In the genomic region with DNA sequence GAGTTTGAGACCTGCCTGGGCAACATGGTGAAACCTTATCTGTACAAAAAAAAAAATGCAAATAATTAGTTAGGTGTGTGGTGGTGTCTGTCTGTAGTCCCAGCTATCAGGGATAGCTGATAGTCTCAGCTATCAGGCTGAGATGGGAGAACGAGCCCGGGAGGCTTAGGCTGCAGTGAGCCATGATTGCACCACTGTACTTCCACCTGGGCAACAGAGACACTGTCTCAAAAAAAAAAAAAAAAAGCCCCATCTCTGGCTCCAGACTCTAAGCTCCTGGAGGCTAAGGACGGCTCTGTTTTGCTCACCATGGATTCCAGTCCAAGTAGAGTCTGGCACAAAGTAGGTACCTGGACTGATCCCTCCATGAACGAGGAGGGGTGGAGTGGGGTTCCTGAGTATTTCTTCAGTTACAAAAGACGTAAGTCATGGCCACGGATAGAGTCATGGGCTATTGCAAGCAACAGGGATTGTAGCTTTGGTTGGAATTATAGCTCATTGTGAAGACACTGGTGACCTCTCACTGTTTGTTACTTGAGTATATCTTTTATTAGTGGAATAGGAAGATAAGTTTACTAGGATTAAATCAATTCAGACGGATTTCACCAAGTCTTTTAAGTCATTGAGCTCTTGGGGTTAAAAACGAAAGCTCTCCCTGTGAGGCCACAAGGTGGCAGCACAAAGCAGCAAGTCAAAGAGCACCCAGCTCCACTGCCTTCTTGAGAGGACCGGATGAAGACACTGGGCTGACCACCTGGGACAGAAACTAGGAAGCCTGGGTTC, we compare ENCODE assay signal across 8 cellular contexts. TPM values are rescaled to one million over a fixed set of nuclear protein-coding genes. Genes with fewer than 3 reads are reported as not detected.
DNase-seq lines count a peak whose midpoint lies in the region; ATAC-seq and TF ChIP-seq lines count a peak whose summit lies in the region.

No MANE protein-coding gene starts in this region.

- WGBS in heart right ventricle, 2 donors, result 36 to 41% methylated on average over 9 of the region's 9 CpGs
- WGBS in prostate gland, result 41% methylated on average over 9 of the region's 9 CpGs

- H3K9me3 Mint-ChIP-seq in CD8-positive, alpha-beta T cell, result no peaks in the 10 kb centered on the region
- H3K9me3 Mint-ChIP-seq in T-cell, result no peaks in the 10 kb centered on the region

- H3K4me1 ChIP-seq in CD8-positive, alpha-beta T cell (ENCODE audit: insufficient read depth, low read length), result peaks cover under 1% of the 10 kb centered on the region
- H3K4me1 ChIP-seq in heart right ventricle (peaks cover 0 to 10% (median 0%) of the 10 kb centered on the region in 9 donors), prostate gland (replicated peaks) (no peaks in the 10 kb centered on the region)

- CTCF ChIA-PET in CD8-positive, alpha-beta T cell (lab: Charles Lee), result interaction anchor here (0.6 to 3.5 kb wide), 23 partner anchors 9 to 1657 kb away, joined by 3 to 67 read pairs (median 4); a partner anchor contains a TSS
- CTCF ChIA-PET in T-cell (lab: Charles Lee), result interaction anchor here (0.6 to 3.3 kb wide), 24 partner anchors 11 to 882 kb away, joined by 3 to 38 read pairs (median 3); a partner anchor contains a TSS

- H3K27me3 ChIP-seq in CD8-positive, alpha-beta T cell (ENCODE audit: insufficient read depth, low read length), result no peaks in the 10 kb centered on the region
- no peaks in the 10 kb centered on the region for H3K27me3 ChIP-seq in heart right ventricle
- no peaks in the 10 kb centered on the region for H3K27me3 ChIP-seq in prostate gland (replicated peaks; ENCODE audit: insufficient read depth)

- H3K4me1 Mint-ChIP-seq in CD8-positive, alpha-beta T cell (ENCODE audit: low read depth), result peaks cover 6% of the 10 kb centered on the region
- peaks cover 12 to 14% (median 13%) of the 10 kb centered on the region in 3 donors for H3K4me1 Mint-ChIP-seq in T-cell

- no peak overlapping the region for H3K27ac Mint-ChIP-seq in CD8-positive, alpha-beta T cell
- no peak overlapping the region for H3K27ac Mint-ChIP-seq in T-cell

- ATAC-seq in CD8-positive, alpha-beta T cell, result peak; percentile 65
- ATAC-seq in GM21619 (IDR thresholded peaks at IDR 0.05; ENCODE audit: unreplicated experiment), result peak; percentile 77
- peak; percentile 53 to 72 (median 60) for ATAC-seq in T-cell (replicated peaks in 1 of 4)
- peak in 7 of 8 donors; percentile 71 to 85 (median 77) for ATAC-seq in heart right ventricle
- ATAC-seq in GM19023 (IDR thresholded peaks at IDR 0.05; ENCODE audit: unreplicated experiment), result no peak

- TF ChIP-seq POLR2A in prostate gland (IDR thresholded peaks at IDR 0.05), result no peak

- DNase-seq in CD8-positive, alpha-beta T cell, result peak; percentile 36 to 64 (median 43)
- DNase-seq in NCI-H1417 (lab: John Stamatoyannopoulos, UW), result peak; percentile 46 to 88 (median 69)
- peak; percentile 10 to 66 (median 50) for DNase-seq in T-cell
- peak; percentile 58 for DNase-seq in amniotic stem cell (lab: John Stamatoyannopoulos, UW)
- peak; percentile 52 to 69 for DNase-seq in heart right ventricle
- peak; percentile 57 for DNase-seq in prostate gland (ENCODE audit: low spot score)

- no peak overlapping the region for H3K27ac ChIP-seq in CD8-positive, alpha-beta T cell (ENCODE audit: low read depth, low read length)
- H3K27ac ChIP-seq in heart right ventricle (no peak overlapping the region), prostate gland (no peak overlapping the region)

- no peaks in the 10 kb centered on the region for H3K36me3 Mint-ChIP-seq in CD8-positive, alpha-beta T cell
- no peaks in the 10 kb centered on the region for H3K36me3 Mint-ChIP-seq in T-cell

- POLR2A ChIA-PET in CD8-positive, alpha-beta T cell (lab: Charles Lee), result interaction anchor here (1.2 kb wide), 1 partner anchor 51 kb away, joined by 7 read pairs; no protein-coding TSS in a partner anchor
- POLR2A ChIA-PET in T-cell (lab: Charles Lee), result interaction anchor here (0.6 to 0.8 kb wide), 3 partner anchors 27 to 1134 kb away, joined by 3 to 6 read pairs (median 5); no protein-coding TSS in a partner anchor

- no peak overlapping the region for H3K4me3 ChIP-seq in CD8-positive, alpha-beta T cell (ENCODE audit: low read depth, low read length)
- H3K4me3 ChIP-seq in heart right ventricle (peak overlapping the region in 1 of 10 donors; percentile 24), prostate gland (no peak overlapping the region)

- peaks cover 5% of the 10 kb centered on the region for H3K27me3 Mint-ChIP-seq in CD8-positive, alpha-beta T cell (ENCODE audit: low read depth)
- peaks cover 2 to 5% of the 10 kb centered on the region in 2 donors for H3K27me3 Mint-ChIP-seq in T-cell

- H3K9me3 ChIP-seq in CD8-positive, alpha-beta T cell (ENCODE audit: low read length), result no peaks in the 10 kb centered on the region
- H3K9me3 ChIP-seq in heart right ventricle (no peaks in the 10 kb centered on the region), prostate gland (no peaks in the 10 kb centered on the region)

- no peak overlapping the region for H3K4me3 Mint-ChIP-seq in CD8-positive, alpha-beta T cell
- no peak overlapping the region for H3K4me3 Mint-ChIP-seq in T-cell

- intact Hi-C loops in CD8-positive, alpha-beta T cell (cut with DNase I, micrococcal nuclease), result loop anchor here (1.0 kb wide), 1 partner anchor 52 kb away; no protein-coding TSS in a partner anchor
- intact Hi-C loops in heart right ventricle (cut with DNase I), result loop anchor here in 2 of 10 donors (2.0 kb wide), 2 partner anchors 52 to 58 kb away; a partner anchor contains a TSS
- intact Hi-C loops in prostate gland (cut with DNase I), result no loop called here

- no peaks in the 10 kb centered on the region for H3K36me3 ChIP-seq in CD8-positive, alpha-beta T cell (ENCODE audit: insufficient read depth, low read length)
- H3K36me3 ChIP-seq in heart right ventricle (no peaks in the 10 kb centered on the region), prostate gland (no peaks in the 10 kb centered on the region)

- peak; percentile 76 for TF ChIP-seq CTCF in CD8-positive, alpha-beta T cell (IDR thresholded peaks at IDR 0.05)
- peak; percentile 61 to 90 (median 85) for TF ChIP-seq CTCF in heart right ventricle (IDR thresholded peaks at IDR 0.05)
- peak; percentile 43 to 78 (median 67) for TF ChIP-seq CTCF in prostate gland (IDR thresholded peaks at IDR 0.05)

RNA-seq across cellular contexts. Expression of a gene that starts 35.6 kb away (rescaled TPM):
- total RNA-seq in CD8-positive, alpha-beta T cell, result not detected
- total RNA-seq in T-cell, result not detected
- under 1 TPM in 1 of 10 donors, not detected in 9; 0.37 TPM for total RNA-seq in heart right ventricle
- under 1 TPM in 1 of 2 donors, not detected in 1; 0.03 TPM for polyA plus RNA-seq in heart right ventricle
- total RNA-seq in prostate gland, result 1 to 10 TPM; 2.4 to 5.4 TPM

RNA-seq across cellular contexts. Expression of a gene that starts 53.9 kb away (rescaled TPM):
- total RNA-seq in CD8-positive, alpha-beta T cell, result not detected
- total RNA-seq in T-cell (not detected), heart right ventricle (not detected), prostate gland (under 1 TPM in 1 of 2 donors, not detected in 1; 0.11 TPM)
- polyA plus RNA-seq in heart right ventricle, result not detected

RNA-seq across cellular contexts. Expression of a gene that starts 57.8 kb away (rescaled TPM):
- total RNA-seq in CD8-positive, alpha-beta T cell, result 1 to 10 TPM; 1.6 to 1.9 TPM
- total RNA-seq in T-cell (10 to 100 TPM in 3 of 5 donors, 1 to 10 TPM in 2; 4.5 to 19.9 (median 10.7) TPM), heart right ventricle (10 to 100 TPM; 12.6 to 36.0 (median 15.0) TPM), prostate gland (100 to 1,000 TPM; 152 to 154 TPM)
- 10 to 100 TPM in 1 of 2 donors, 1 to 10 TPM in 1; 3.3 to 70.6 TPM for polyA plus RNA-seq in heart right ventricle

Comparison
In these comparisons a context has a peak if more than half of its experiments do, and no peak if none do; other contexts are left out.
1. RNA of a gene that starts 57.8 kb away (total RNA-seq): 152 to 154 TPM in prostate gland; 12.6 to 36.0 TPM in heart right ventricle, 4.5 to 19.9 TPM in T-cell and 1.6 to 1.9 TPM in CD8-positive, alpha-beta T cell; every median in the first group is over 4 times any median in the second.
2. Peak in every context shown above with its lines, with median percentiles within 50 percentile points of each other: DNase-seq and CTCF ChIP-seq.